Comparison of ENCODE assay signal across 9 cellular contexts in genomic region chr10:89001428-89002072, GRCh38. TPM values are rescaled to one million over a fixed set of nuclear protein-coding genes. Genes with fewer than 3 reads are reported as not detected.
DNase-seq lines count a peak whose midpoint lies in the region; ATAC-seq, FAIRE-seq and TF ChIP-seq lines count a peak whose summit lies in the region.
"Had no signal": no experiment of that assay in that cellular context is flagged by ENCODE, and none has a peak within 500 bp of the region (broad histone marks: within the 10 kb centered on the region; RNA-seq: fewer than 3 reads in every experiment).

No MANE protein-coding gene starts in this region.

- peaks cover 27% of the 10 kb centered on the region for H3K36me3 Mint-ChIP-seq in activated T-helper 1 cell treated with anti-CD3 and anti-CD28 coated beads, Interleukin-12 subunit alpha, Interleukin-12 subunit beta, Interleukin-2, Interleukin-4 antibody, amounts not matched to agents 30 ng/mL and 10 ng/mL and 1 ng/mL, durations not matched to agents 14 hours and 24 hours and 36 hours (ENCODE audit: low read depth)

- peaks cover 75% of the 10 kb centered on the region for H3K4me1 Mint-ChIP-seq in activated T-helper 1 cell treated with anti-CD3 and anti-CD28 coated beads, Interleukin-12 subunit alpha, Interleukin-12 subunit beta, Interleukin-2, Interleukin-4 antibody, amounts not matched to agents 30 ng/mL and 10 ng/mL and 1 ng/mL, durations not matched to agents 14 hours and 24 hours and 36 hours (ENCODE audit: low read depth)

- DNase-seq in activated T-helper 1 cell treated with anti-CD3 and anti-CD28 coated beads, Interleukin-12 subunit alpha, Interleukin-12 subunit beta, Interleukin-2, Interleukin-4 antibody, amounts not matched to agents 30 ng/mL and 10 ng/mL and 1 ng/mL, durations not matched to agents 14 hours and 24 hours and 36 hours (ENCODE audit: low spot score): no peak
- DNase-seq in fibroblast of villous mesenchyme (ENCODE audit: low read depth) (peak; percentile 43), small intestine (no peak), DMS79 (lab: John Stamatoyannopoulos, UW) (no peak)
- DNase-seq in stimulated activated CD4-positive, alpha-beta T cell treated with anti-CD3 and anti-CD28 coated beads, Interleukin-12 subunit alpha, Interleukin-12 subunit beta, amount 100 ng/mL, for 4 hours: no peak
- DNase-seq in stimulated activated CD4-positive, alpha-beta T cell treated with anti-CD3 and anti-CD28 coated beads, Interleukin-1b, Interleukin-23, amount 100 ng/mL, for 48 hours: no peak

- H3K27me3 ChIP-seq in small intestine (ENCODE audit: control insufficient read depth in 2 of 2, insufficient read depth in 2 of 2, low read length in 2 of 2): no peaks in the 10 kb centered on the region

- H3K4me3 ChIP-seq in fibroblast of villous mesenchyme (ENCODE audit: low read depth, low read length) (no peak overlapping the region), small intestine (ENCODE audit: low read depth in 1 of 2, low read length in 2 of 2) (no peak overlapping the region)
- H3K4me3 ChIP-seq: HAP-1 had no signal

- no peak for TF ChIP-seq CTCF in fibroblast of villous mesenchyme (IDR thresholded peaks at IDR 0.05; ENCODE audit: insufficient read depth, low read depth, low read length)

- intact Hi-C loops in activated T-helper 1 cell treated with anti-CD3 and anti-CD28 coated beads, Interleukin-12 subunit alpha, Interleukin-12 subunit beta, Interleukin-2, Interleukin-4 antibody, amounts not matched to agents 30 ng/mL and 10 ng/mL and 1 ng/mL, durations not matched to agents 14 hours and 24 hours and 36 hours (cut with micrococcal nuclease): loop anchor here (1.0 to 5.0 kb wide), 5 partner anchors 10 to 391 kb away; partner anchors contain the start of gene IFIT1

- peaks cover 4 to 6% of the 10 kb centered on the region in 2 donors for H3K4me1 ChIP-seq in small intestine (ENCODE audit: control insufficient read depth in 2 of 2, insufficient read depth in 1 of 2, low read depth in 1 of 2, low read length in 1 of 2)
- H3K4me1 ChIP-seq: parathyroid adenoma had no signal

- peak overlapping the region; percentile 81 for H3K27ac Mint-ChIP-seq in activated T-helper 1 cell treated with anti-CD3 and anti-CD28 coated beads, Interleukin-12 subunit alpha, Interleukin-12 subunit beta, Interleukin-2, Interleukin-4 antibody, amounts not matched to agents 30 ng/mL and 10 ng/mL and 1 ng/mL, durations not matched to agents 14 hours and 24 hours and 36 hours

- H3K9me3 ChIP-seq in small intestine (ENCODE audit: control insufficient read depth, low read depth): no peaks in the 10 kb centered on the region
- H3K9me3 ChIP-seq: HAP-1 had no signal

- peak; percentile 18 for ATAC-seq in GM21515 (IDR thresholded peaks at IDR 0.05; ENCODE audit: unreplicated experiment)

- WGBS in small intestine, 3 donors: 71 to 85% (median 73%) methylated on average over 7 of the region's 7 CpGs

- H3K9me3 Mint-ChIP-seq in activated T-helper 1 cell treated with anti-CD3 and anti-CD28 coated beads, Interleukin-12 subunit alpha, Interleukin-12 subunit beta, Interleukin-2, Interleukin-4 antibody, amounts not matched to agents 30 ng/mL and 10 ng/mL and 1 ng/mL, durations not matched to agents 14 hours and 24 hours and 36 hours: no peaks in the 10 kb centered on the region

- H3K27me3 Mint-ChIP-seq in activated T-helper 1 cell treated with anti-CD3 and anti-CD28 coated beads, Interleukin-12 subunit alpha, Interleukin-12 subunit beta, Interleukin-2, Interleukin-4 antibody, amounts not matched to agents 30 ng/mL and 10 ng/mL and 1 ng/mL, durations not matched to agents 14 hours and 24 hours and 36 hours (ENCODE audit: insufficient read depth): no peaks in the 10 kb centered on the region

- H3K27ac ChIP-seq in small intestine (ENCODE audit: low read depth in 1 of 2, low read length in 1 of 2): peak overlapping the region; percentile 15 to 75
- H3K27ac ChIP-seq: parathyroid adenoma had no signal

- FAIRE-seq in small intestine (lab: Jason Lieb, UNC): no peak

- H3K36me3 ChIP-seq in small intestine (ENCODE audit: control insufficient read depth in 2 of 2, insufficient read depth in 2 of 2, low read length in 2 of 2): peaks cover 0 to 3% of the 10 kb centered on the region in 2 donors
- H3K36me3 ChIP-seq: HAP-1 had no signal

- H3K4me3 Mint-ChIP-seq in activated T-helper 1 cell treated with anti-CD3 and anti-CD28 coated beads, Interleukin-12 subunit alpha, Interleukin-12 subunit beta, Interleukin-2, Interleukin-4 antibody, amounts not matched to agents 30 ng/mL and 10 ng/mL and 1 ng/mL, durations not matched to agents 14 hours and 24 hours and 36 hours: peak overlapping the region; percentile 37

RNA-seq across cellular contexts. Expression of gene FAS, which starts 11.0 kb away (rescaled TPM):
- total RNA-seq in activated T-helper 1 cell treated with anti-CD3 and anti-CD28 coated beads, Interleukin-12 subunit alpha, Interleukin-12 subunit beta, Interleukin-2, Interleukin-4 antibody, amounts not matched to agents 30 ng/mL and 10 ng/mL and 1 ng/mL, durations not matched to agents 14 hours and 24 hours and 36 hours: 36.4 and 38.6 TPM in 2 replicates
- total RNA-seq in fibroblast of villous mesenchyme: 49.0 and 95.9 TPM in 2 replicates
- polyA plus RNA-seq in small intestine: 10 to 100 TPM in 1 of 3 donors, 1 to 10 TPM in 2; 3.4 to 11.3 (median 5.9) TPM

RNA-seq across cellular contexts. Expression of gene ACTA2, which starts 49.0 kb away (rescaled TPM):
- total RNA-seq in activated T-helper 1 cell treated with anti-CD3 and anti-CD28 coated beads, Interleukin-12 subunit alpha, Interleukin-12 subunit beta, Interleukin-2, Interleukin-4 antibody, amounts not matched to agents 30 ng/mL and 10 ng/mL and 1 ng/mL, durations not matched to agents 14 hours and 24 hours and 36 hours: 10.9 and 12.2 TPM in 2 replicates
- total RNA-seq in fibroblast of villous mesenchyme: 2,403 and 2,598 TPM in 2 replicates
- 100 to 1,000 TPM in 1 of 3 donors, 10 to 100 TPM in 1, 1 to 10 TPM in 1; 6.5 to 274 (median 60.0) TPM for polyA plus RNA-seq in small intestine

Comparison
In these comparisons a context has a peak if more than half of its experiments do, and no peak if none do; other contexts are left out.
1. RNA of gene ACTA2, which starts 49.0 kb away (total RNA-seq): 2,403 to 2,598 TPM in fibroblast of villous mesenchyme; 10.9 to 12.2 TPM in activated T-helper 1 cell treated with anti-CD3 and anti-CD28 coated beads, Interleukin-12 subunit alpha, Interleukin-12 subunit beta, Interleukin-2, Interleukin-4 antibody, amounts not matched to agents 30 ng/mL and 10 ng/mL and 1 ng/mL, durations not matched to agents 14 hours and 24 hours and 36 hours; every median in the first group is over 100 times any median in the second.